In the genomic region with DNA sequence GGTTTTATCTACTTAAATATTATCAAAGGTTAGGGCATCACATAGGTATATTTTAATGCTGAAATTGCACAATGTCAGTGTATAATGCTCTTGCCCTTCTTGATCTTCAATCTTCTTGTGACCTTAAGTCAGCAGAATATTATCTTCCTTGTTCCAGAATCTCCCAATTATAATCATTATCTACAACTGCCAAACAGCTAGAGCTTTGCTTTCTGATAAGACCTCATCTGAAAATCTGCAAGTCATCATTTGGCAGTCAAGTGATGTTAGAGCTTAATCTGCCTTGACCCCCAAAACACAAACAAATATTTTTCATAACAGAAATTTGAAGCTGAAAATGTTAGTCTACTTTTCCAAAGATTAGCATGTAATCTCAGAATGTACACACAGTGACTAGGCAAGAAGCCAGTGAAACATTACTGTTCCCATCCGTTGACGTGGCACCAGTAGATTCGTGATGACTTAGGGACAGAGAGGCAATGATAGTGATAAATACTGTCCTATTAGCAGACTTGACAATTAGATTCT, we compare ENCODE assay signal across 16 cellular contexts. TPM values are rescaled to one million over a fixed set of nuclear protein-coding genes. Genes with fewer than 3 reads are reported as not detected.
DNase-seq lines count a peak whose midpoint lies in the region; ATAC-seq, FAIRE-seq and TF ChIP-seq lines count a peak whose summit lies in the region.
"Had no signal": no experiment of that assay in that cellular context is flagged by ENCODE, and none has a peak within 500 bp of the region (broad histone marks: within the 10 kb centered on the region; RNA-seq: fewer than 3 reads in every experiment).

No MANE protein-coding gene starts in this region.

- DNase-seq in A549 (ENCODE audit: low read depth in 1 of 2, low spot score in 1 of 2) = no peak
- DNase-seq in NCI-H460 (ENCODE audit: extremely low read depth, low read depth) = peak; percentile 32
- DNase-seq in choroid plexus epithelial cell (ENCODE audit: low read depth) = peak; percentile 31
- no peak for DNase-seq in HepG2 (ENCODE audit: low spot score)
- no peak for DNase-seq in 8988T
- no peak for DNase-seq in nucleus accumbens (lab: John Stamatoyannopoulos, UW)
- DNase-seq: C1 segment of cervical spinal cord, COR-L47, HCEC 1CT, KBM-7, NCI-H1048, NCI-H345, NCI-H69 had no signal

- intact Hi-C loops in HepG2 (cut with micrococcal nuclease; ENCODE audit: unreplicated experiment) = no loop called here

- H3K79me2 ChIP-seq in HepG2 (ENCODE audit: insufficient read depth, low read length) = no peaks in the 10 kb centered on the region

- no TSS peak for BruUV-seq in HepG2 (replicated peaks; lab: Mats Ljungman, UMichigan)

- no peak for TF ChIP-seq CTCF in A549 (IDR thresholded peaks at IDR 0.05)
- TF ChIP-seq CTCF in choroid plexus epithelial cell (conservative IDR thresholded peaks at IDR 0.05; ENCODE audit: low read depth, low read length) = no peak
- no peak for TF ChIP-seq CTCF in HepG2 (CRISPR knock-in tag; IDR thresholded peaks at IDR 0.05)

- ATAC-seq in A549 = no peak
- no peak for ATAC-seq in HepG2
- no peak for ATAC-seq in HG02588 (IDR thresholded peaks at IDR 0.05; ENCODE audit: unreplicated experiment)
- no peak for ATAC-seq in HG03378 (IDR thresholded peaks at IDR 0.05; ENCODE audit: unreplicated experiment)

- POLR2A ChIA-PET in A549 (lab: Yijun Ruan, JAX) = no interaction called here
- POLR2A ChIA-PET in HepG2 (lab: Yijun Ruan, JAX) = interaction anchor here (0.9 kb wide), 1 partner anchor 20 kb away, joined by 3 read pairs; a partner anchor contains a TSS

- TF ChIP-seq RAD21 in A549 (conservative IDR thresholded peaks at IDR 0.05 in 1 of 2, IDR thresholded peaks at IDR 0.05 in 1 of 2) (no peak), HepG2 (CRISPR knock-in tag; IDR thresholded peaks at IDR 0.05) (no peak)

- no peak overlapping the region for H3K27ac ChIP-seq in A549
- no peak overlapping the region for H3K27ac ChIP-seq in HepG2 (ENCODE audit: extremely low read length, insufficient read depth, low read length)

- H3K4me3 ChIP-seq in A549 (no peak overlapping the region), choroid plexus epithelial cell (ENCODE audit: low read depth, low read length) (no peak overlapping the region), HepG2 (replicated peaks in 1 of 3; ENCODE audit: insufficient read depth in 1 of 3, low read depth in 2 of 3, low read length in 3 of 3) (no peak overlapping the region)

- peaks cover 6 to 47% of the 10 kb centered on the region in 2 experiments for H3K36me3 ChIP-seq in HepG2 (replicated peaks in 1 of 2; ENCODE audit: control insufficient read depth in 1 of 2, insufficient read depth in 2 of 2, low read length in 2 of 2)

- H3K4me1 ChIP-seq in A549 (no peaks in the 10 kb centered on the region), HepG2 (ENCODE audit: insufficient read depth, low read length) (no peaks in the 10 kb centered on the region)

- H3K4me2 ChIP-seq in A549 (no peak overlapping the region), HepG2 (ENCODE audit: low read depth, low read length) (no peak overlapping the region)

- WGBS in A549 (ENCODE audit: missing lambda C conversion rate) = 77% methylated on average over 3 of the region's 3 CpGs
- WGBS in HepG2 (ENCODE audit: low lambda C conversion rate) = 94% methylated on average over 3 of the region's 3 CpGs

- FAIRE-seq in A549 (lab: Jason Lieb, UNC) (peak; percentile 56), HepG2 (lab: Jason Lieb, UNC) (no peak)
- FAIRE-seq: GM18507 had no signal

- H3K9me3 ChIP-seq in A549 = no peaks in the 10 kb centered on the region
- H3K9me3 ChIP-seq in HepG2 (ENCODE audit: low read length) = no peaks in the 10 kb centered on the region

- H3K9ac ChIP-seq in HepG2 (ENCODE audit: insufficient read depth, low read depth, low read length) = no peak overlapping the region

- H2AFZ ChIP-seq in HepG2 (ENCODE audit: low read length) = no peak overlapping the region

- TF ChIP-seq EP300 in A549 (IDR thresholded peaks at IDR 0.05) (no peak), HepG2 (IDR thresholded peaks at IDR 0.05; ENCODE audit: low read depth in 2 of 2, low read length in 2 of 2) (no peak), HepG2 (CRISPR knock-in tag; IDR thresholded peaks at IDR 0.05; ENCODE audit: borderline replicate concordance) (no peak)

- CTCF ChIA-PET in A549 (lab: Yijun Ruan, JAX) (interaction anchor here (0.7 to 2.0 kb wide), 3 partner anchors 22 to 25 kb away, joined by 3 to 7 read pairs (median 3); no protein-coding TSS in a partner anchor), HepG2 (lab: Yijun Ruan, JAX; ENCODE audit: low intra/inter-chr PET ratio, low total read pairs) (no interaction called here)

- H4K20me1 ChIP-seq in HepG2 (ENCODE audit: insufficient read depth, low read length) = no peaks in the 10 kb centered on the region

- in situ Hi-C loops in HepG2 (cut with HindIII; ENCODE audit: extremely low pct_ligation_motif_present, low pct_unique_long_range_greater_than_20kb) = no loop called here

- H3K27me3 ChIP-seq in HepG2 (ENCODE audit: control insufficient read depth in 1 of 2, insufficient read depth in 2 of 2, low read length in 2 of 2) = no peaks in the 10 kb centered on the region

- TF ChIP-seq POLR2A in A549 (IDR thresholded peaks at IDR 0.05; ENCODE audit: low read length) (no peak), HepG2 (IDR thresholded peaks at IDR 0.05; ENCODE audit: insufficient read depth in 1 of 2, low read depth in 2 of 2, low read length in 2 of 2) (no peak)

RNA-seq across cellular contexts. Expression of a gene that starts 19.8 kb away (rescaled TPM):
- polyA plus RNA-seq in A549 (2011; rRNA removed) = 5.1 and 5.2 TPM in 2 replicates
- polyA plus RNA-seq in A549 (2012; cell fraction: cytosol; rRNA removed) = 2.3 TPM in 2 replicates
- 3.2 and 4.1 TPM in 2 replicates for polyA plus RNA-seq in A549 (2012; cell fraction: nucleus; rRNA removed)
- polyA plus RNA-seq in A549 (2017; fragmentation: RNase III; extraction: RNeasy Plus Mini Kit Qiagen cat#74134 plus additional on column Dnase treatment) = 3.8 to 4.2 TPM (median 4.0 TPM) in 3 replicates
- polyA minus RNA-seq in A549 (2011; rRNA and poly(A)+ RNA removed) = 2.2 and 2.9 TPM in 2 replicates
- total RNA-seq in NCI-H460 (2014; rRNA removed; shearing (Covaris generic)) = 6.1 and 6.5 TPM in 2 replicates
- polyA plus RNA-seq in NCI-H460 (2014; cell fraction: nucleus; rRNA removed) = 25.0 and 25.1 TPM in 2 replicates
- 13.1 and 14.4 TPM in 2 replicates for total RNA-seq in HepG2 (2016; rRNA removed; fragmentation: Illumina TruSeq; extraction: Trizol)
- 13.8 and 15.9 TPM in 2 replicates for total RNA-seq in HepG2 (2016; cell fraction: cytosol; rRNA removed; fragmentation: Illumina TruSeq; extraction: Trizol; ENCODE audit: low read depth)
- 12.0 and 13.3 TPM in 2 replicates for total RNA-seq in HepG2 (2016; cell fraction: insoluble cytoplasmic fraction; rRNA removed; fragmentation: Illumina TruSeq; extraction: Trizol)
- 10.3 and 11.4 TPM in 2 replicates for total RNA-seq in HepG2 (2016; cell fraction: membrane; rRNA removed; fragmentation: Illumina TruSeq; extraction: Trizol)
- 18.6 and 20.9 TPM in 2 replicates for total RNA-seq in HepG2 (2016; cell fraction: nucleus; rRNA removed; fragmentation: Illumina TruSeq; extraction: Trizol)
- 5.5 and 5.9 TPM in 2 replicates for polyA plus RNA-seq in HepG2 (2011; rRNA removed)
- 2.1 and 2.7 TPM in 2 replicates for polyA plus RNA-seq in HepG2 (2011; cell fraction: cytosol; rRNA removed)
- 9.1 and 9.5 TPM in 2 replicates for polyA plus RNA-seq in HepG2 (2011; cell fraction: nucleus; rRNA removed)
- polyA plus RNA-seq in HepG2 (2012) = 3.5 and 6.7 TPM in 2 replicates
- polyA plus RNA-seq in HepG2 (2016; cell fraction: cytosol; fragmentation: Illumina TruSeq; extraction: Trizol; ENCODE audit: low read depth) = 2.0 and 2.6 TPM in 2 replicates
- 10.4 and 10.8 TPM in 2 replicates for polyA plus RNA-seq in HepG2 (2016; cell fraction: insoluble cytoplasmic fraction; fragmentation: Illumina TruSeq; extraction: Trizol; ENCODE audit: low read depth)
- 3.7 and 4.7 TPM in 2 replicates for polyA plus RNA-seq in HepG2 (2016; cell fraction: membrane; fragmentation: Illumina TruSeq; extraction: Trizol; ENCODE audit: low read depth)
- 17.5 and 20.3 TPM in 2 replicates for polyA plus RNA-seq in HepG2 (2016; cell fraction: nucleus; fragmentation: Illumina TruSeq; extraction: Trizol; ENCODE audit: insufficient read depth, low read depth)
- 6.7 and 10.1 TPM in 2 replicates for polyA minus RNA-seq in HepG2 (2011; rRNA and poly(A)+ RNA removed; ENCODE audit: low replicate concordance)
- polyA minus RNA-seq in HepG2 (2011; cell fraction: cytosol; rRNA and poly(A)+ RNA removed) = 3.8 and 5.8 TPM in 2 replicates
- 26.3 and 29.6 TPM in 2 replicates for polyA minus RNA-seq in HepG2 (2011; cell fraction: nucleus; rRNA and poly(A)+ RNA removed)

RNA-seq across cellular contexts. Expression of a gene that starts 19.8 kb away (rescaled TPM):
- 21.0 and 25.1 TPM in 2 replicates for polyA plus RNA-seq in A549 (2011; rRNA removed)
- polyA plus RNA-seq in A549 (2012; cell fraction: cytosol; rRNA removed) = 4.7 and 6.2 TPM in 2 replicates
- 7.0 and 7.9 TPM in 2 replicates for polyA plus RNA-seq in A549 (2012; cell fraction: nucleus; rRNA removed)
- 14.4 to 19.3 TPM (median 15.9 TPM) in 3 replicates for polyA plus RNA-seq in A549 (2017; fragmentation: RNase III; extraction: RNeasy Plus Mini Kit Qiagen cat#74134 plus additional on column Dnase treatment)
- 7.0 and 7.3 TPM in 2 replicates for polyA minus RNA-seq in A549 (2011; rRNA and poly(A)+ RNA removed)
- 29.1 and 38.4 TPM in 2 replicates for total RNA-seq in NCI-H460 (2014; rRNA removed; shearing (Covaris generic))
- 45.9 and 54.3 TPM in 2 replicates for polyA plus RNA-seq in NCI-H460 (2014; cell fraction: nucleus; rRNA removed)
- total RNA-seq in HepG2 (2016; rRNA removed; fragmentation: Illumina TruSeq; extraction: Trizol) = 41.3 and 53.1 TPM in 2 replicates
- 19.3 and 19.4 TPM in 2 replicates for total RNA-seq in HepG2 (2016; cell fraction: cytosol; rRNA removed; fragmentation: Illumina TruSeq; extraction: Trizol; ENCODE audit: low read depth)
- total RNA-seq in HepG2 (2016; cell fraction: insoluble cytoplasmic fraction; rRNA removed; fragmentation: Illumina TruSeq; extraction: Trizol) = 40.2 and 47.3 TPM in 2 replicates
- total RNA-seq in HepG2 (2016; cell fraction: membrane; rRNA removed; fragmentation: Illumina TruSeq; extraction: Trizol) = 41.1 and 44.1 TPM in 2 replicates
- 48.1 and 48.5 TPM in 2 replicates for total RNA-seq in HepG2 (2016; cell fraction: nucleus; rRNA removed; fragmentation: Illumina TruSeq; extraction: Trizol)
- polyA plus RNA-seq in HepG2 (2011; rRNA removed) = 16.3 and 17.4 TPM in 2 replicates
- polyA plus RNA-seq in HepG2 (2011; cell fraction: cytosol; rRNA removed) = 7.2 and 9.4 TPM in 2 replicates
- 24.8 and 33.6 TPM in 2 replicates for polyA plus RNA-seq in HepG2 (2011; cell fraction: nucleus; rRNA removed)
- polyA plus RNA-seq in HepG2 (2012) = 11.3 and 21.2 TPM in 2 replicates
- polyA plus RNA-seq in HepG2 (2016; cell fraction: cytosol; fragmentation: Illumina TruSeq; extraction: Trizol; ENCODE audit: low read depth) = 3.9 and 6.1 TPM in 2 replicates
- polyA plus RNA-seq in HepG2 (2016; cell fraction: insoluble cytoplasmic fraction; fragmentation: Illumina TruSeq; extraction: Trizol; ENCODE audit: low read depth) = 40.1 and 44.5 TPM in 2 replicates
- 16.7 and 17.7 TPM in 2 replicates for polyA plus RNA-seq in HepG2 (2016; cell fraction: membrane; fragmentation: Illumina TruSeq; extraction: Trizol; ENCODE audit: low read depth)
- 46.2 and 48.0 TPM in 2 replicates for polyA plus RNA-seq in HepG2 (2016; cell fraction: nucleus; fragmentation: Illumina TruSeq; extraction: Trizol; ENCODE audit: insufficient read depth, low read depth)
- 10.5 and 15.9 TPM in 2 replicates for polyA minus RNA-seq in HepG2 (2011; rRNA and poly(A)+ RNA removed; ENCODE audit: low replicate concordance)
- polyA minus RNA-seq in HepG2 (2011; cell fraction: cytosol; rRNA and poly(A)+ RNA removed) = 8.3 and 13.4 TPM in 2 replicates
- polyA minus RNA-seq in HepG2 (2011; cell fraction: nucleus; rRNA and poly(A)+ RNA removed) = 45.3 and 46.2 TPM in 2 replicates

Comparison
In these comparisons a context has a peak if more than half of its experiments do, and no peak if none do; other contexts are left out.
1. DNase-seq: peak in NCI-H460 (single experiment) and choroid plexus epithelial cell (single experiment); none in A549 (0 of 2), HepG2 (single experiment), 8988T (single experiment) and nucleus accumbens (0 of 56).